In genomic region chr12:116631619-116632018, GRCh38 we compare ENCODE assay signal across 24 cellular contexts.
DNase-seq lines count a peak whose midpoint lies in the region; FAIRE-seq and TF ChIP-seq lines count a peak whose summit lies in the region.
"Had no signal": no experiment of that assay in that cellular context is flagged by ENCODE, and none has a peak within 500 bp of the region (broad histone marks: within the 10 kb centered on the region; RNA-seq: fewer than 3 reads in every experiment).

No MANE protein-coding gene starts in this region.

- H3K27ac ChIP-seq in BLaER1 treated with 17β-estradiol and CSF1 and Interleukin-3, amounts not matched to agents 10 nM and 100 nM: peak overlapping the region in 7 of 11 experiments; percentile 82 to 95 (median 91); a peak in 9 of 22 replicates
- H3K27ac ChIP-seq in HEK293 (ENCODE audit: extremely low read depth, low read depth, low read length) (no peak overlapping the region), keratinocyte (ENCODE audit: control insufficient read depth, insufficient read depth, low read length) (no peak overlapping the region), tibial nerve (no peak overlapping the region), neuronal stem cell (replicated peaks; ENCODE audit: low read length) (no peak overlapping the region)
- H3K27ac ChIP-seq: dorsolateral prefrontal cortex, gastrocnemius medialis, HL-60, WERI-Rb-1 had no signal

- no peak overlapping the region for H3K4ac ChIP-seq in neuronal stem cell (ENCODE audit: low read length)

- POLR2A ChIA-PET in HEK293 (lab: Yijun Ruan, JAX): interaction anchor here (0.6 kb wide), 1 partner anchor 355 kb away, joined by 4 read pairs; no protein-coding TSS in a partner anchor

- no peaks in the 10 kb centered on the region for H3K9me1 ChIP-seq in keratinocyte (ENCODE audit: control insufficient read depth, extremely low read depth, insufficient read depth, low read length)

- CTCF ChIA-PET in HEK293 (lab: Yijun Ruan, JAX): interaction anchor here (0.6 kb wide), 2 partner anchors 9 to 708 kb away, joined by 3 to 4 read pairs; no protein-coding TSS in a partner anchor

- 0 out of 22 replicates have a peak, but pooled peaks cover 0 to 5% (median 0%) of the 10 kb centered on the region in 11 experiments for H3K27me3 ChIP-seq in BLaER1 treated with 17β-estradiol and CSF1 and Interleukin-3, amounts not matched to agents 10 nM and 100 nM
- H3K27me3 ChIP-seq in keratinocyte (ENCODE audit: control insufficient read depth, extremely low read depth, insufficient read depth, low read length) (peaks cover 2% of the 10 kb centered on the region), tibial nerve (peaks cover 0 to 6% of the 10 kb centered on the region in 2 donors), neuronal stem cell (ENCODE audit: control insufficient read depth in 3 of 3, insufficient read depth in 3 of 3, low read depth in 1 of 3, low read length in 3 of 3) (peaks cover 0 to 4% (median 0%) of the 10 kb centered on the region in 3 experiments)

- TF ChIP-seq CTCF in HEK293 (tag by site-specific recombination; IDR thresholded peaks at IDR 0.05) (no peak), keratinocyte (optimal IDR thresholded peaks at IDR 0.05 in 1 of 3, IDR thresholded peaks at IDR 0.05 in 1 of 3, conservative IDR thresholded peaks at IDR 0.05 in 1 of 3; ENCODE audit: extremely low read depth in 1 of 3, insufficient read depth in 2 of 3, low read length in 3 of 3) (no peak), tibial nerve (IDR thresholded peaks at IDR 0.05) (no peak)

- H3K23ac ChIP-seq in neuronal stem cell (ENCODE audit: low read depth, low read length, poor library complexity): no peak overlapping the region

- TF ChIP-seq POLR2A in tibial nerve (IDR thresholded peaks at IDR 0.05): no peak

- H4K20me1 ChIP-seq in BLaER1 treated with 17β-estradiol and CSF1 and Interleukin-3, amounts not matched to agents 10 nM and 100 nM: no peaks in the 10 kb centered on the region
- no peaks in the 10 kb centered on the region for H4K20me1 ChIP-seq in keratinocyte (ENCODE audit: control insufficient read depth, extremely low read depth, insufficient read depth, low read length)

- peak overlapping the region in 1 of 11 experiments; percentile 21; a peak in 2 of 22 replicates for H3K9ac ChIP-seq in BLaER1 treated with 17β-estradiol and CSF1 and Interleukin-3, amounts not matched to agents 10 nM and 100 nM
- no peak overlapping the region for H3K9ac ChIP-seq in keratinocyte (ENCODE audit: control insufficient read depth, extremely low read depth, insufficient read depth, low read length)
- no peak overlapping the region for H3K9ac ChIP-seq in neuronal stem cell (ENCODE audit: low read depth, low read length, poor library complexity)

- H2BK12ac ChIP-seq in neuronal stem cell (ENCODE audit: low read length): no peak overlapping the region

- H3K18ac ChIP-seq in neuronal stem cell (ENCODE audit: low read length): no peak overlapping the region

- H2BK5ac ChIP-seq in neuronal stem cell (ENCODE audit: low read length): no peak overlapping the region

- no peaks in the 10 kb centered on the region for H3K79me1 ChIP-seq in neuronal stem cell (ENCODE audit: low read depth, low read length)

- H3K4me3 ChIP-seq in BLaER1 treated with 17β-estradiol and CSF1 and Interleukin-3, amounts not matched to agents 10 nM and 100 nM: no peak overlapping the region
- H3K4me3 ChIP-seq in HEK293 (ENCODE audit: low read depth, low read length) (no peak overlapping the region), keratinocyte (ENCODE audit: control insufficient read depth in 2 of 3, extremely low read depth in 1 of 3, insufficient read depth in 2 of 3, low read depth in 1 of 3, low read length in 3 of 3) (no peak overlapping the region), tibial nerve (no peak overlapping the region), neuronal stem cell (ENCODE audit: low read length in 2 of 2) (no peak overlapping the region)
- H3K4me3 ChIP-seq: dorsolateral prefrontal cortex, gastrocnemius medialis, lung had no signal

- peaks cover 63 to 93% (median 87%) of the 10 kb centered on the region in 10 experiments for H3K4me1 ChIP-seq in BLaER1 treated with 17β-estradiol and CSF1 and Interleukin-3, amounts not matched to agents 10 nM and 100 nM
- H3K4me1 ChIP-seq in HEK293 (ENCODE audit: control insufficient read depth, insufficient read depth, low read length) (peaks cover 9% of the 10 kb centered on the region), keratinocyte (ENCODE audit: control insufficient read depth, extremely low read depth, insufficient read depth, low read length) (peaks cover 2% of the 10 kb centered on the region), tibial nerve (peaks cover 0 to 8% (median 0%) of the 10 kb centered on the region in 4 donors), neuronal stem cell (ENCODE audit: control insufficient read depth in 2 of 2, insufficient read depth in 1 of 2, low read depth in 1 of 2, low read length in 2 of 2) (no peaks in the 10 kb centered on the region)
- H3K4me1 ChIP-seq: gastrocnemius medialis had no signal

- H2BK120ac ChIP-seq in neuronal stem cell (ENCODE audit: low read depth, low read length): no peak overlapping the region

- FAIRE-seq in keratinocyte (lab: Jason Lieb, UNC): peak; percentile 71
- FAIRE-seq: D721Med, endometrium, GM18507 had no signal

- no peaks in the 10 kb centered on the region for H3K36me3 ChIP-seq in BLaER1 treated with 17β-estradiol and CSF1 and Interleukin-3, amounts not matched to agents 10 nM and 100 nM
- H3K36me3 ChIP-seq in HEK293 (ENCODE audit: control insufficient read depth in 2 of 2, insufficient read depth in 1 of 2, low read length in 2 of 2) (no peaks in the 10 kb centered on the region), keratinocyte (ENCODE audit: control insufficient read depth in 2 of 2, extremely low read depth in 1 of 2, insufficient read depth in 2 of 2, low read length in 2 of 2) (no peaks in the 10 kb centered on the region), tibial nerve (no peaks in the 10 kb centered on the region), neuronal stem cell (replicated peaks in 1 of 2; ENCODE audit: control insufficient read depth in 2 of 2, insufficient read depth in 2 of 2, low read length in 2 of 2) (no peaks in the 10 kb centered on the region)
- H3K36me3 ChIP-seq: gastrocnemius medialis, WERI-Rb-1 had no signal

- dilution Hi-C loops in keratinocyte (cut with MboI; ENCODE audit: extremely low pct_ligation_motif_present, low sequenced_read_pairs): no loop called here

- H4K91ac ChIP-seq in neuronal stem cell (ENCODE audit: low read depth, low read length, poor library complexity): no peak overlapping the region

- no peaks in the 10 kb centered on the region for H3K9me3 ChIP-seq in BLaER1 treated with 17β-estradiol and CSF1 and Interleukin-3, amounts not matched to agents 10 nM and 100 nM (replicated peaks in 1 of 11)
- no peaks in the 10 kb centered on the region for H3K9me3 ChIP-seq in HEK293 (ENCODE audit: control insufficient read depth, insufficient read depth, low read depth, low read length)
- no peaks in the 10 kb centered on the region for H3K9me3 ChIP-seq in keratinocyte (ENCODE audit: control insufficient read depth, low read depth, low read length)
- H3K9me3 ChIP-seq in tibial nerve: no peaks in the 10 kb centered on the region
- H3K9me3 ChIP-seq in neuronal stem cell (replicated peaks in 1 of 2; ENCODE audit: control insufficient read depth in 2 of 2, insufficient read depth in 1 of 2, low read depth in 1 of 2, low read length in 2 of 2): no peaks in the 10 kb centered on the region
- H3K9me3 ChIP-seq: gastrocnemius medialis had no signal

- TF ChIP-seq EP300 in tibial nerve (IDR thresholded peaks at IDR 0.05): no peak

- no peak overlapping the region for H4K8ac ChIP-seq in neuronal stem cell (ENCODE audit: low read depth, low read length)

- H3K4me2 ChIP-seq in BLaER1 treated with 17β-estradiol and CSF1 and Interleukin-3, amounts not matched to agents 10 nM and 100 nM: peak overlapping the region; percentile 8 to 94 (median 88); a peak in 19 of 22 replicates
- H3K4me2 ChIP-seq in keratinocyte (ENCODE audit: control insufficient read depth, extremely low read depth, insufficient read depth, low read depth, low read length): peak overlapping the region; percentile 12
- no peak overlapping the region for H3K4me2 ChIP-seq in neuronal stem cell (ENCODE audit: insufficient read depth, low read length, poor library complexity, severe bottlenecking)

- no peaks in the 10 kb centered on the region for H3K79me2 ChIP-seq in keratinocyte (ENCODE audit: control insufficient read depth, insufficient read depth, low read length)

- H2AFZ ChIP-seq in keratinocyte (ENCODE audit: control insufficient read depth, low read length) (no peak overlapping the region), neuronal stem cell (ENCODE audit: low read length) (no peak overlapping the region)

- no peak overlapping the region for H2BK15ac ChIP-seq in neuronal stem cell (ENCODE audit: low read length)

- peak; percentile 72 for DNase-seq in SW480 (ENCODE audit: low spot score)
- DNase-seq in keratinocyte (ENCODE audit: low read depth, low spot score): no peak
- no peak for DNase-seq in tibial nerve (ENCODE audit: low spot score in 2 of 2)
- DNase-seq in neuronal stem cell (ENCODE audit: low spot score): no peak
- DNase-seq in midbrain (lab: John Stamatoyannopoulos, UW): no peak
- DNase-seq: activated CD4-positive, alpha-beta T cell treated with anti-CD3 and anti-CD28 coated beads for 4 hours; activated CD8-positive, alpha-beta T cell treated with anti-CD3 and anti-CD28 coated beads, Interleukin-2, amount 10 ng/mL, durations not matched to agents 7 days and 5 days; activated naive CD4-positive, alpha-beta T cell treated with anti-CD3 and anti-CD28 coated beads for 36 hours; dorsolateral prefrontal cortex; gastrocnemius medialis; NCI-H1417 treated with DMSO at 0.1 percent for 48 hours; NCI-H2081 treated with DMSO at 0.1 percent for 48 hours; NCI-H69; SIG-M5; T-helper 9 cell; trophoblast cell; WERI-Rb-1 had no signal

- WGBS in tibial nerve, 2 donors: 79 to 80% methylated on average over 4 of the region's 4 CpGs
- WGBS in neuronal stem cell (ENCODE audit: extremely low coverage in 2 of 2, insufficient read length in 2 of 2, insufficient replicate concordance in 1 of 2), 2 donors: no CpG with 5 or more reads among the region's 4 CpGs

- no peak overlapping the region for H2AK5ac ChIP-seq in neuronal stem cell (ENCODE audit: low read depth, low read length)

- H3K14ac ChIP-seq in neuronal stem cell (ENCODE audit: low read length): no peak overlapping the region

TF ChIP-seq in HEK293, 187 proteins besides CTCF, POLR2A, EP300 and RAD21 (continues in another document):
- TF ChIP-seq SP7 (tag by site-specific recombination; IDR thresholded peaks at IDR 0.05): peak; percentile 29; the same call in 1 of the 2 replicates

Comparison
In these comparisons a context has a peak if more than half of its experiments do, and no peak if none do; other contexts are left out.
1. H3K27ac ChIP-seq: peak in BLaER1 treated with 17β-estradiol and CSF1 and Interleukin-3, amounts not matched to agents 10 nM and 100 nM (7 of 11); none in HEK293 (single experiment), keratinocyte (single experiment), tibial nerve (0 of 4) and neuronal stem cell (single experiment).